11 cellular contexts compared by ENCODE assay signal in genomic region chr2:218370410-218371063, GRCh38. TPM values are rescaled to one million over a fixed set of nuclear protein-coding genes. Genes with fewer than 3 reads are reported as not detected.
DNase-seq lines count a peak whose midpoint lies in the region; ATAC-seq and TF ChIP-seq lines count a peak whose summit lies in the region.
"Had no signal": no experiment of that assay in that cellular context is flagged by ENCODE, and none has a peak within 500 bp of the region (broad histone marks: within the 10 kb centered on the region; RNA-seq: fewer than 3 reads in every experiment).

No MANE protein-coding gene starts in this region.

- CTCF ChIA-PET in activated naive CD4-positive, alpha-beta T cell treated with anti-CD3 and anti-CD28 coated beads, Interleukin-2, amount 10 ng/mL, durations not matched to agents 7 days and 5 days (lab: Charles Lee) = interaction anchor here (0.5 to 1.2 kb wide), 2 partner anchors 11 to 26 kb away, joined by 3 read pairs; no protein-coding TSS in a partner anchor

- peak; percentile 24; the same call in 1 of the 2 replicates for TF ChIP-seq POLR2A in Raji (IDR thresholded peaks at IDR 0.05; ENCODE audit: insufficient read depth, low read depth, low read length)

- intact Hi-C loops in cardiac septum (cut with DNase I) = no loop called here

- H3K27me3 Mint-ChIP-seq in activated naive CD4-positive, alpha-beta T cell treated with anti-CD3 and anti-CD28 coated beads, Interleukin-2, amount 10 ng/mL, durations not matched to agents 7 days and 5 days = peaks cover 48% of the 10 kb centered on the region

- no peak overlapping the region for H3K4me3 Mint-ChIP-seq in activated naive CD4-positive, alpha-beta T cell treated with anti-CD3 and anti-CD28 coated beads, Interleukin-2, amount 10 ng/mL, durations not matched to agents 7 days and 5 days

- no peaks in the 10 kb centered on the region for H3K36me3 Mint-ChIP-seq in activated naive CD4-positive, alpha-beta T cell treated with anti-CD3 and anti-CD28 coated beads, Interleukin-2, amount 10 ng/mL, durations not matched to agents 7 days and 5 days

- no peaks in the 10 kb centered on the region for H3K9me3 Mint-ChIP-seq in activated naive CD4-positive, alpha-beta T cell treated with anti-CD3 and anti-CD28 coated beads, Interleukin-2, amount 10 ng/mL, durations not matched to agents 7 days and 5 days

- ATAC-seq in GM18907 (IDR thresholded peaks at IDR 0.05; ENCODE audit: unreplicated experiment) (no peak), GM21528 (IDR thresholded peaks at IDR 0.05; ENCODE audit: low FRiP score, unreplicated experiment) (no peak)
- ATAC-seq: stimulated activated naive CD8-positive, alpha-beta T cell treated with anti-CD3 and anti-CD28 coated beads, Interleukin-15, Interleukin-2, amounts not matched to agents 100 U/mL and 50 U/mL, for 24 hours had no signal

- peak; percentile 62 for DNase-seq in Ammon's horn (ENCODE audit: low spot score)
- DNase-seq in cardiac septum (ENCODE audit: low spot score) = peak; percentile 87
- peak; percentile 61 for DNase-seq in pons (ENCODE audit: low spot score)
- DNase-seq in activated naive CD4-positive, alpha-beta T cell treated with anti-CD3 and anti-CD28 coated beads, Interleukin-2, amount 10 ng/mL, durations not matched to agents 7 days and 5 days = no peak
- DNase-seq in COR-L47 (lab: John Stamatoyannopoulos, UW) = no peak
- DNase-seq: activated CD4-positive, alpha-beta T cell treated with anti-CD3 and anti-CD28 coated beads for 1 hour; NCI-H69; stimulated activated naive CD8-positive, alpha-beta T cell treated with anti-CD3 and anti-CD28 coated beads, Interleukin-15, Interleukin-2, amounts not matched to agents 100 U/mL and 50 U/mL, for 24 hours had no signal

- peaks cover 34% of the 10 kb centered on the region for H3K4me1 Mint-ChIP-seq in activated naive CD4-positive, alpha-beta T cell treated with anti-CD3 and anti-CD28 coated beads, Interleukin-2, amount 10 ng/mL, durations not matched to agents 7 days and 5 days

- no peak overlapping the region for H3K27ac Mint-ChIP-seq in activated naive CD4-positive, alpha-beta T cell treated with anti-CD3 and anti-CD28 coated beads, Interleukin-2, amount 10 ng/mL, durations not matched to agents 7 days and 5 days

RNA-seq across cellular contexts. Expression of gene SLC11A1, which starts 11.5 kb away (rescaled TPM):
- total RNA-seq in cardiac septum = 6.4 TPM

RNA-seq across cellular contexts. Expression of gene CATIP, which starts 13.9 kb away (rescaled TPM):
- total RNA-seq in cardiac septum = not detected

RNA-seq across cellular contexts. Expression of gene CTDSP1, which starts 29.1 kb away (rescaled TPM):
- total RNA-seq in cardiac septum = 100 TPM

RNA-seq across cellular contexts. Expression of gene VIL1, which starts 48.4 kb away (rescaled TPM):
- not detected for total RNA-seq in cardiac septum

Comparison
In these comparisons a context has a peak if more than half of its experiments do, and no peak if none do; other contexts are left out.
1. DNase-seq: peak in Ammon's horn (single experiment), cardiac septum (single experiment) and pons (single experiment); none in activated naive CD4-positive, alpha-beta T cell treated with anti-CD3 and anti-CD28 coated beads, Interleukin-2, amount 10 ng/mL, durations not matched to agents 7 days and 5 days (single experiment) and COR-L47 (single experiment).